ENCODE assay signal across 8 cellular contexts in the genomic region with DNA sequence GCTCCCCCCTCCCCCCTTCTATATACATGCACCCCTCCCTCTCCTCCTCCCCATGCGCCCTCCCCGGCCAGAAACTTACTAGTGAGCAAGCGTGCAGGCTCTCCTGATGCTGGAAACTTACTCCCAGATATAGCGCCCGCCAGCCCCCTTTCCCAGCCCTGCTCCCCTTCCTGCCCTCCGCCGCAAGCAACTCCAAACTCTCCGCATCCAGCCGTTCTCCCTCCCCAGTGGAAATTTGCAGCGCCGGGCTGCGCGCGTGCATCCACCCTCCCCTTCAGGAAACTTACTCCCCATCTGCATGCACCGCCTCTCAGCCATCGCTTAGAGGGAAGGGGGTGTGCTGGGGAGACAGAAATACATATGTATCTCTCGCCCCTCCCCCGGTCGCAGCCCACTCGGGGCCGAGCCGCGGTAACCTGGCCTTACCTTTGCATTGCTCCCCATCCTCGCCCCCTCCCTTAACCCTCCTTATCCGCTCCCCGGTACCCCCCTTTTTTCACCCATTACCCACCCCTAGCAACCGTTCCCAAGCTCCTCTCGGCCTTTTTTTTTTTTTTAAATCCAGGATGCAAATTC. TPM values are rescaled to one million over a fixed set of nuclear protein-coding genes. Genes with fewer than 3 reads are reported as not detected.
DNase-seq lines count a peak whose midpoint lies in the region; ATAC-seq and TF ChIP-seq lines count a peak whose summit lies in the region.

A gene with protein sequence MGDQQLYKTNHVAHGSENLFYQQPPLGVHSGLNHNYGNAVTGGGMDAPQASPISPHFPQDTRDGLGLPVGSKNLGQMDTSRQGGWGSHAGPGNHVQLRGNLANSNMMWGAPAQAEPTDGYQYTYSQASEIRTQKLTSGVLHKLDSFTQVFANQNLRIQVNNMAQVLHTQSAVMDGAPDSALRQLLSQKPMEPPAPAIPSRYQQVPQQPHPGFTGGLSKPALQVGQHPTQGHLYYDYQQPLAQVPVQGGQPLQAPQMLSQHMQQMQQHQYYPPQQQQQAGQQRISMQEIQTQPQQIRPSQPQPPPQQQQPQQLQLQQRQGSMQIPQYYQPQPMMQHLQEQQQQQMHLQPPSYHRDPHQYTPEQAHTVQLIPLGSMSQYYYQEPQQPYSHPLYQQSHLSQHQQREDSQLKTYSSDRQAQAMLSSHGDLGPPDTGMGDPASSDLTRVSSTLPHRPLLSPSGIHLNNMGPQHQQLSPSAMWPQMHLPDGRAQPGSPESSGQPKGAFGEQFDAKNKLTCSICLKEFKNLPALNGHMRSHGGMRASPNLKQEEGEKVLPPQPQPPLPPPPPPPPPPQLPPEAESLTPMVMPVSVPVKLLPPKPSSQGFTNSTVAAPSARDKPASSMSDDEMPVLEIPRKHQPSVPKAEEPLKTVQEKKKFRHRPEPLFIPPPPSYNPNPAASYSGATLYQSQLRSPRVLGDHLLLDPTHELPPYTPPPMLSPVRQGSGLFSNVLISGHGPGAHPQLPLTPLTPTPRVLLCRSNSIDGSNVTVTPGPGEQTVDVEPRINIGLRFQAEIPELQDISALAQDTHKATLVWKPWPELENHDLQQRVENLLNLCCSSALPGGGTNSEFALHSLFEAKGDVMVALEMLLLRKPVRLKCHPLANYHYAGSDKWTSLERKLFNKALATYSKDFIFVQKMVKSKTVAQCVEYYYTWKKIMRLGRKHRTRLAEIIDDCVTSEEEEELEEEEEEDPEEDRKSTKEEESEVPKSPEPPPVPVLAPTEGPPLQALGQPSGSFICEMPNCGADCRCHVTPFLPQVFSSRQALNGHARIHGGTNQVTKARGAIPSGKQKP (N-terminal part only) (minus strand): TSS at position 332 of the 576 bp plus-strand sequence. CDS start 182,336 bp downstream, outside the sequence.

- peak within 1 kb of the TSS; percentile 83 for H3K27ac ChIP-seq in lower lobe of right lung

- H3K27me3 ChIP-seq in lower lobe of right lung (ENCODE audit: low read depth), result no peaks in the 10 kb centered on the region

- ATAC-seq in HG03342 (IDR thresholded peaks at IDR 0.05; ENCODE audit: unreplicated experiment) (peak; percentile 37), lower lobe of right lung (peak; percentile 40 to 44)

- no peak for TF ChIP-seq CTCF in lower lobe of right lung (IDR thresholded peaks at IDR 0.05)

- intact Hi-C loops in lower lobe of right lung (cut with DNase I), result no loop called here

- no peaks in the 10 kb centered on the region for H3K9me3 ChIP-seq in lower lobe of right lung

- no peaks in the 10 kb centered on the region for H3K36me3 ChIP-seq in lower lobe of right lung

- peaks cover 19% of the 10 kb centered on the region for H3K4me1 ChIP-seq in lower lobe of right lung

- DNase-seq in DMS79 treated with DMSO at 0.1 percent for 48 hours (lab: John Stamatoyannopoulos, UW) (peak; percentile 78), NCI-H524 treated with DMSO at 0.1 percent for 48 hours (lab: John Stamatoyannopoulos, UW) (peak; percentile 79), lower lobe of right lung (peak; percentile 56), mesenteric fat pad (ENCODE audit: low spot score) (no peak)
- DNase-seq in activated CD4-positive, alpha-beta T cell treated with anti-CD3 and anti-CD28 coated beads, Interleukin-2, amount 50 U/mL, for 1 hour, result peak; percentile 49
- peak; percentile 43 for DNase-seq in effector CD4-positive, alpha-beta T cell
- peak; percentile 63 for DNase-seq in stimulated activated CD8-positive, alpha-beta memory T cell treated with anti-CD3 and anti-CD28 coated beads, Interleukin-4, amount 100 ng/mL, for 48 hours

- H3K4me3 ChIP-seq in lower lobe of right lung, result peak within 1 kb of the TSS; percentile 64

RNA-seq across cellular contexts. Expression of the gene that starts here (rescaled TPM):
- total RNA-seq in lower lobe of right lung (5.6 TPM), mesenteric fat pad (3.3 TPM)
